ENCODE assay signal across 11 cellular contexts in genomic region chr3:57303520-57303919, GRCh38. TPM values are rescaled to one million over a fixed set of nuclear protein-coding genes. Genes with fewer than 3 reads are reported as not detected.
"Had no signal": no experiment of that assay in that cellular context is flagged by ENCODE, and none has a peak within 500 bp of the region (broad histone marks: within the 10 kb centered on the region; RNA-seq: fewer than 3 reads in every experiment).

No MANE protein-coding gene starts in this region.

RNA-seq across cellular contexts. Expression of gene ASB14, which starts 11.0 kb away (rescaled TPM):
- total RNA-seq: activated CD4-positive, alpha-beta T cell treated with anti-CD3 and anti-CD28 coated beads for 36 hours; ascending aorta; dermis blood vessel endothelial cell; endothelial cell of umbilical vein; esophagus muscularis mucosa; left colon; natural killer cell; right lobe of liver; WTC11 had no signal
- polyA plus RNA-seq: adipose tissue, stomach had no signal
